Comparison of ENCODE assay signal across 15 cellular contexts in genomic region chr16:87931504-87931903, GRCh38. TPM values are rescaled to one million over a fixed set of nuclear protein-coding genes. Genes with fewer than 3 reads are reported as not detected.
A peak's percentile ranks its signal among the peaks of the same experiment; 100 is the strongest.
DNase-seq lines count a peak whose midpoint lies in the region; ATAC-seq and TF ChIP-seq lines count a peak whose summit lies in the region.
"Had no signal": no experiment of that assay in that cellular context is flagged by ENCODE, and none has a peak within 500 bp of the region (broad histone marks: within the 10 kb centered on the region; RNA-seq: fewer than 3 reads in every experiment).

No MANE protein-coding gene starts in this region.

- H3K9me3 Mint-ChIP-seq in T-helper 2 cell treated with Interferon-gamma antibody and Interleukin-4, amounts not matched to agents 5 μg/mL and 100 μg/mL, for 36 hours: no peaks in the 10 kb centered on the region

- in situ Hi-C loops in gastrocnemius medialis (cut with MboI; ENCODE audit: low sequenced_read_pairs in 4 of 4): no loop called here

- no peak for TF ChIP-seq POLR2A in gastrocnemius medialis (IDR thresholded peaks at IDR 0.05)

- H3K27me3 ChIP-seq in gastrocnemius medialis: peaks cover 0 to 3% (median 0%) of the 10 kb centered on the region in 3 donors

- peak overlapping the region; percentile 31 for H3K27ac Mint-ChIP-seq in T-helper 2 cell treated with Interferon-gamma antibody and Interleukin-4, amounts not matched to agents 5 μg/mL and 100 μg/mL, for 36 hours
- H3K27ac Mint-ChIP-seq: CD14-positive monocyte had no signal

- ATAC-seq in GM18519 (IDR thresholded peaks at IDR 0.05; ENCODE audit: low FRiP score, unreplicated experiment) (no peak), gastrocnemius medialis (no peak), HG02571 (IDR thresholded peaks at IDR 0.05; ENCODE audit: unreplicated experiment) (no peak)

- no peak overlapping the region for H3K27ac ChIP-seq in gastrocnemius medialis
- H3K27ac ChIP-seq: spleen had no signal

- intact Hi-C loops in gastrocnemius medialis (cut with DNase I; ENCODE audit: low total_unique reads): no loop called here

- no peaks in the 10 kb centered on the region for H3K27me3 Mint-ChIP-seq in T-helper 2 cell treated with Interferon-gamma antibody and Interleukin-4, amounts not matched to agents 5 μg/mL and 100 μg/mL, for 36 hours (ENCODE audit: low read depth)

- DNase-seq in A172 (ENCODE audit: low spot score) (peak; percentile 34), HT1080 (ENCODE audit: low read depth) (peak; percentile 80), cardiac fibroblast (ENCODE audit: low read depth in 2 of 2) (peak; percentile 82 to 87), gastrocnemius medialis (no peak), epidermal melanocyte (ENCODE audit: insufficient read length, low spot score) (no peak)
- DNase-seq in T-helper 2 cell treated with Interferon-gamma antibody and Interleukin-4, amounts not matched to agents 5 μg/mL and 100 μg/mL, for 36 hours (ENCODE audit: low spot score): peak; percentile 27
- DNase-seq: activated CD8-positive, alpha-beta memory T cell treated with anti-CD3 and anti-CD28 coated beads, Interleukin-2, amount 50 U/mL, for 48 hours; NCI-H526 treated with DMSO at 0.1 percent for 48 hours; spleen had no signal

- TF ChIP-seq CTCF in cardiac fibroblast (IDR thresholded peaks at IDR 0.05; ENCODE audit: low read depth, low read length) (no peak), gastrocnemius medialis (IDR thresholded peaks at IDR 0.05 in 4 of 5, conservative IDR thresholded peaks at IDR 0.05 in 1 of 5) (no peak)

- H3K9me3 ChIP-seq in gastrocnemius medialis: no peaks in the 10 kb centered on the region
- H3K9me3 ChIP-seq: HAP-1, spleen had no signal

- H3K36me3 Mint-ChIP-seq in T-helper 2 cell treated with Interferon-gamma antibody and Interleukin-4, amounts not matched to agents 5 μg/mL and 100 μg/mL, for 36 hours (ENCODE audit: low read depth): no peaks in the 10 kb centered on the region
- H3K36me3 Mint-ChIP-seq: CD14-positive monocyte had no signal

- H3K4me1 ChIP-seq in gastrocnemius medialis: no peaks in the 10 kb centered on the region
- H3K4me1 ChIP-seq: HAP-1 had no signal

- no peaks in the 10 kb centered on the region for H3K36me3 ChIP-seq in gastrocnemius medialis
- H3K36me3 ChIP-seq: HAP-1, spleen had no signal

- H3K4me3 Mint-ChIP-seq in T-helper 2 cell treated with Interferon-gamma antibody and Interleukin-4, amounts not matched to agents 5 μg/mL and 100 μg/mL, for 36 hours: no peak overlapping the region
- H3K4me3 Mint-ChIP-seq: CD14-positive monocyte had no signal

- H3K4me3 ChIP-seq in cardiac fibroblast (replicated peaks in 1 of 2; ENCODE audit: low read depth in 2 of 2, low read length in 2 of 2) (no peak overlapping the region), gastrocnemius medialis (no peak overlapping the region)
- H3K4me3 ChIP-seq: HAP-1, spleen had no signal

- H3K4me1 Mint-ChIP-seq in T-helper 2 cell treated with Interferon-gamma antibody and Interleukin-4, amounts not matched to agents 5 μg/mL and 100 μg/mL, for 36 hours (ENCODE audit: low read depth): peaks cover 2% of the 10 kb centered on the region

RNA-seq across cellular contexts. Expression of gene CA5A, which starts 4.8 kb away (rescaled TPM):
- not detected in 2 replicates for total RNA-seq in A172 (2014; rRNA removed; shearing (Covaris generic))
- not detected in 2 replicates for total RNA-seq in HT1080 (2014; rRNA removed; shearing (Covaris generic))
- polyA plus RNA-seq in HT1080 (2015; cell fraction: cytosol; rRNA removed): not detected in 2 replicates
- polyA plus RNA-seq in HT1080 (2015; cell fraction: nucleus; rRNA removed): not detected in 2 replicates
- total RNA-seq in gastrocnemius medialis: not detected
- total RNA-seq: myocyte, spleen had no signal
- polyA plus RNA-seq: CD14-positive monocyte, keratinocyte, spleen had no signal

RNA-seq across cellular contexts. Expression of gene BANP, which starts 19.7 kb away (rescaled TPM):
- 16.9 and 25.4 TPM in 2 replicates for total RNA-seq in A172 (2014; rRNA removed; shearing (Covaris generic))
- total RNA-seq in HT1080 (2014; rRNA removed; shearing (Covaris generic)): 21.5 and 24.9 TPM in 2 replicates
- 13.5 and 16.0 TPM in 2 replicates for polyA plus RNA-seq in HT1080 (2015; cell fraction: cytosol; rRNA removed)
- 26.8 and 28.9 TPM in 2 replicates for polyA plus RNA-seq in HT1080 (2015; cell fraction: nucleus; rRNA removed)
- 10 to 100 TPM in 3 of 4 donors, 1 to 10 TPM in 1; 7.0 to 20.6 (median 16.1) TPM for total RNA-seq in gastrocnemius medialis

Comparison
In these comparisons a context has a peak if more than half of its experiments do, and no peak if none do; other contexts are left out.
1. DNase-seq: peak in A172 (single experiment), HT1080 (single experiment), T-helper 2 cell treated with Interferon-gamma antibody and Interleukin-4, amounts not matched to agents 5 μg/mL and 100 μg/mL, for 36 hours (single experiment) and cardiac fibroblast (2 of 2); none in gastrocnemius medialis (0 of 2) and epidermal melanocyte (single experiment).